8 cellular contexts compared by ENCODE assay signal in the genomic region with DNA sequence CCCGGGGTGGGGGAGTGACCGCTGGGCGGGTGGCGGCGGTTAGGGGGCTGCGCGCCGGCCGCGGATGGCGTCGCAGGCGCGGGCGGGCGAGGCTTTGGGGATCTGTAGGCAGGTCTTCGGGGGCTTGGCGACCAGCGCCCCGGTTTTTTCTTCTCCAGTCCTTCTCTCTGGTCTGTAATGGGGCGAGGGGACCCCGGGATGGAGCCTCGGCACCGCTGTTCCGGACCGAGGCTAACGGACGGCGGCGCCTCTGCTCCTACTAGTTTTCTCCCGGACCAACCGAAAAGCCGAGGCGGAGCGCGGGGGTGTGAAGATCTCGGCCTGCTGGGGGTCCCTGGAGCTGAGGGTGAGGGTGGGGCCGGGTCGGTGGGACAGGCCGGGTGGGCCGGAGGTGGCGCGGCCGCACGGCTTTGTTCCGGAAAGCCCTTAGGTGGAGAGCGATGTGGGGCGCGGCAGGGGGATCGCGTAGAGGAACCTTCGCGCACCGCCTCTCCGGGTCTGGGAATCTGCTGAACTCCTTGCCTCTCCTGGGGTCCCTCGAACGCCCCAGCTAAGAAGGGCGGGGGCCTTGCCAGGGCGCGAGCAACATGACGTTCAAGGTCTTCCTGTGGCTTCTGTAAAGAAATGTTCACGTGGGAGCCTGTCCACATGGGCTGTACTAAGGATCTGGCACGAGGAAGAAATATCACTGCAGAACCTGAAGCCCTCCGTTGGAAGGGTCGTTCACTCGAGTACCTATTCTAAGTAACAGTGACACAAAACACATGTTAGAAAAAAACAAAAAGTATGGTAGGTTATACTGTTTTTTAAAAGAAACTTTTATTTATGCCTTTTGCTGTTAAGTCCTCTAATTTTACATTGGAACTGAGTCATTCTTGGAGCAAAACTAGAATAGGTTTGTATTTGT. TPM values are rescaled to one million over a fixed set of nuclear protein-coding genes. Genes with fewer than 3 reads are reported as not detected.
A peak's percentile ranks its signal among the peaks of the same experiment; 100 is the strongest.
DNase-seq lines count a peak whose midpoint lies in the region; ATAC-seq, FAIRE-seq and TF ChIP-seq lines count a peak whose summit lies in the region.

No MANE protein-coding gene starts in this region.

- DNase-seq in NCI-H1930 (lab: John Stamatoyannopoulos, UW) (peak; percentile 46 to 52), bronchial epithelial cell (ENCODE audit: low read depth) (peak; percentile 60), islet precursor cell (peak; percentile 80), HuH-7 (ENCODE audit: low spot score) (no peak)
- DNase-seq in stimulated activated CD4-positive, alpha-beta T cell treated with anti-CD3 and anti-CD28 coated beads, Interleukin-12 subunit alpha, Interleukin-12 subunit beta, amount 100 ng/mL, for 48 hours (ENCODE audit: low read depth in 2 of 3, low spot score in 1 of 3), result peak; percentile 48 to 65 (median 52)

- H3K27me3 ChIP-seq in bronchial epithelial cell (ENCODE audit: control insufficient read depth, insufficient read depth, low read length), result no peaks in the 10 kb centered on the region

- TF ChIP-seq CTCF in WI38 (IDR thresholded peaks at IDR 0.05; ENCODE audit: low read depth, low read length), result no peak
- TF ChIP-seq CTCF in bronchial epithelial cell (IDR thresholded peaks at IDR 0.05; ENCODE audit: insufficient read depth, low read length, severe bottlenecking), result no peak

- H3K4me3 ChIP-seq in WI38 (ENCODE audit: low read depth, low read length) (peak overlapping the region; percentile 90), bronchial epithelial cell (ENCODE audit: low read depth, low read length) (peak overlapping the region; percentile 88)

- no peak for FAIRE-seq in bronchial epithelial cell (lab: Jason Lieb, UNC)

- ATAC-seq in GM18502 (IDR thresholded peaks at IDR 0.05; ENCODE audit: poor library complexity, unreplicated experiment) (peak; percentile 32), HG02763 (IDR thresholded peaks at IDR 0.05; ENCODE audit: unreplicated experiment) (peak; percentile 26)

- H3K36me3 ChIP-seq in bronchial epithelial cell (ENCODE audit: control insufficient read depth, insufficient read depth, low read length), result no peaks in the 10 kb centered on the region

RNA-seq across cellular contexts. Expression of a gene that starts 0.9 kb away (rescaled TPM):
- 5.0 and 13.4 TPM in 2 replicates for total RNA-seq in bronchial epithelial cell
